ENCODE assay signal across 8 cellular contexts in genomic region chr16:89320717-89321501, GRCh38.
A peak's percentile ranks its signal among the peaks of the same experiment; 100 is the strongest.
DNase-seq lines count a peak whose midpoint lies in the region; ATAC-seq and TF ChIP-seq lines count a peak whose summit lies in the region.

No MANE protein-coding gene starts in this region.

- H3K27ac Mint-ChIP-seq in chondrocyte (ENCODE audit: unreplicated experiment): peak overlapping the region; percentile 97

- H3K27me3 Mint-ChIP-seq in chondrocyte (ENCODE audit: low read depth): no peaks in the 10 kb centered on the region

- no peak for TF ChIP-seq CTCF in chondrocyte (IDR thresholded peaks at IDR 0.05)

- H3K4me1 ChIP-seq in mesodermal cell (ENCODE audit: control insufficient read depth, insufficient read depth, low read length, poor library complexity, severe bottlenecking): peaks cover 92% of the 10 kb centered on the region

- peaks cover 96% of the 10 kb centered on the region for H3K4me1 Mint-ChIP-seq in chondrocyte (ENCODE audit: low read depth)

- H3K4me3 Mint-ChIP-seq in chondrocyte (ENCODE audit: unreplicated experiment): peak overlapping the region; percentile 55

- peaks cover 34% of the 10 kb centered on the region for H3K36me3 ChIP-seq in mesodermal cell (ENCODE audit: control insufficient read depth, insufficient read depth, low read length)

- peak overlapping the region; percentile 92 for H3K27ac ChIP-seq in mesodermal cell (ENCODE audit: low read depth, low read length, severe bottlenecking)

- H3K9me3 ChIP-seq in mesodermal cell (ENCODE audit: control insufficient read depth, low read length): no peaks in the 10 kb centered on the region

- peak; percentile 34 for DNase-seq in Daoy (ENCODE audit: low read depth)
- DNase-seq in NCI-H2171 (lab: John Stamatoyannopoulos, UW): peak; percentile 89
- DNase-seq in chondrocyte (ENCODE audit: low spot score): peak; percentile 87
- no peak for DNase-seq in dedifferentiated amniotic fluid mesenchymal stem cell (ENCODE audit: extremely low spot score)

- ATAC-seq in HG02571 (IDR thresholded peaks at IDR 0.05; ENCODE audit: unreplicated experiment) (no peak), GM19463 (IDR thresholded peaks at IDR 0.05; ENCODE audit: unreplicated experiment) (no peak), HG03139 (IDR thresholded peaks at IDR 0.05; ENCODE audit: unreplicated experiment) (no peak)

- 52 to 53% methylated on average over 22 to 23 of the region's 33 CpGs for WGBS in mesodermal cell (ENCODE audit: insufficient coverage in 2 of 2), 2 experiments

- no peak overlapping the region for H3K4me3 ChIP-seq in mesodermal cell (ENCODE audit: extremely low read depth, insufficient read depth, low read length, poor library complexity, severe bottlenecking)

- peaks cover 2% of the 10 kb centered on the region for H3K36me3 Mint-ChIP-seq in chondrocyte (ENCODE audit: low read depth)

- H3K9me3 Mint-ChIP-seq in chondrocyte (ENCODE audit: low read depth): no peaks in the 10 kb centered on the region
